8 cellular contexts compared by ENCODE assay signal in genomic region chr10:31133628-31134302, GRCh38.
DNase-seq lines count a peak whose midpoint lies in the region; ATAC-seq and TF ChIP-seq lines count a peak whose summit lies in the region.

No MANE protein-coding gene starts in this region.

- POLR2A ChIA-PET in PC-3 (lab: Charles Lee; ENCODE audit: unreplicated experiment) = no interaction called here

- no peaks in the 10 kb centered on the region for H3K27me3 ChIP-seq in colonic mucosa
- no peaks in the 10 kb centered on the region for H3K27me3 ChIP-seq in PC-3 (ENCODE audit: low read length)

- peak overlapping the region; percentile 56 for H3K27ac ChIP-seq in colonic mucosa
- H3K27ac ChIP-seq in PC-3 (ENCODE audit: low read length) = no peak overlapping the region

- no peak overlapping the region for H3K4me2 ChIP-seq in PC-3 (ENCODE audit: low read length)

- no peaks in the 10 kb centered on the region for H3K79me2 ChIP-seq in PC-3 (ENCODE audit: low read length)

- BruUV-seq in PC-3 (replicated peaks; lab: Mats Ljungman, UMichigan) = no TSS peak

- TF ChIP-seq CTCF in colonic mucosa (IDR thresholded peaks at IDR 0.05) = no peak
- TF ChIP-seq CTCF in PC-3 (conservative IDR thresholded peaks at IDR 0.05; ENCODE audit: low read depth, low read length) = no peak

- peak overlapping the region in 1 of 2 donors; percentile 70 for H3K9ac ChIP-seq in colonic mucosa (ENCODE audit: low read depth in 2 of 2, low read length in 2 of 2)
- no peak overlapping the region for H3K9ac ChIP-seq in PC-3 (ENCODE audit: low read length)

- H3K36me3 ChIP-seq in colonic mucosa = no peaks in the 10 kb centered on the region
- H3K36me3 ChIP-seq in PC-3 (ENCODE audit: low read depth, low read length) = no peaks in the 10 kb centered on the region

- H3K9me3 ChIP-seq in colonic mucosa = no peaks in the 10 kb centered on the region
- no peaks in the 10 kb centered on the region for H3K9me3 ChIP-seq in PC-3 (ENCODE audit: low read length)

- no peak overlapping the region for H2AFZ ChIP-seq in PC-3 (ENCODE audit: low read length)

- peak; percentile 40 for DNase-seq in DMS79 (lab: John Stamatoyannopoulos, UW)
- DNase-seq in NCI-H2081 (lab: John Stamatoyannopoulos, UW) = peak; percentile 64 to 69
- DNase-seq in activated CD4-positive, alpha-beta T cell treated with anti-CD3 and anti-CD28 coated beads, Interleukin-2, amount 10 ng/mL, durations not matched to agents 24 days and 14 days = peak; percentile 85
- DNase-seq in colonic mucosa = peak; percentile 86
- DNase-seq in left colon = peak; percentile 79 to 83
- DNase-seq in stimulated activated CD4-positive, alpha-beta T cell treated with anti-CD3 and anti-CD28 coated beads, Interleukin-1b, Interleukin-23, amount 100 ng/mL, for 24 hours (ENCODE audit: low read depth in 4 of 4, low spot score in 1 of 4) = peak; percentile 38 to 69 (median 64)
- no peak for DNase-seq in PC-3

- peak overlapping the region; percentile 98 for H3K27ac Mint-ChIP-seq in activated CD4-positive, alpha-beta T cell treated with anti-CD3 and anti-CD28 coated beads, Interleukin-2, amount 10 ng/mL, durations not matched to agents 24 days and 14 days

- H3K4me1 Mint-ChIP-seq in activated CD4-positive, alpha-beta T cell treated with anti-CD3 and anti-CD28 coated beads, Interleukin-2, amount 10 ng/mL, durations not matched to agents 24 days and 14 days = peaks cover 43% of the 10 kb centered on the region

- peak; percentile 49 for ATAC-seq in GM21825 (IDR thresholded peaks at IDR 0.05; ENCODE audit: unreplicated experiment)
- peak; percentile 90 for ATAC-seq in left colon
- ATAC-seq in PC-3 = no peak

- no peaks in the 10 kb centered on the region for H4K20me1 ChIP-seq in PC-3 (ENCODE audit: low read length)

- H3K4me3 Mint-ChIP-seq in activated CD4-positive, alpha-beta T cell treated with anti-CD3 and anti-CD28 coated beads, Interleukin-2, amount 10 ng/mL, durations not matched to agents 24 days and 14 days = peak overlapping the region; percentile 87

- no peaks in the 10 kb centered on the region for H3K27me3 Mint-ChIP-seq in activated CD4-positive, alpha-beta T cell treated with anti-CD3 and anti-CD28 coated beads, Interleukin-2, amount 10 ng/mL, durations not matched to agents 24 days and 14 days

- H3K4me3 ChIP-seq in colonic mucosa = peak overlapping the region; percentile 43
- no peak overlapping the region for H3K4me3 ChIP-seq in PC-3 (ENCODE audit: low read length)

- no peaks in the 10 kb centered on the region for H3K9me2 ChIP-seq in PC-3 (replicated peaks; ENCODE audit: low read length)

- intact Hi-C loops in activated CD4-positive, alpha-beta T cell treated with anti-CD3 and anti-CD28 coated beads, Interleukin-2, amount 10 ng/mL, durations not matched to agents 24 days and 14 days (cut with micrococcal nuclease) = loop anchor here (1.0 to 10.0 kb wide), 9 partner anchors 7 to 699 kb away; partner anchors contain the start of gene MAP3K8
- intact Hi-C loops in colonic mucosa (cut with DNase I) = no loop called here
- intact Hi-C loops in left colon (cut with DNase I, micrococcal nuclease) = no loop called here
- intact Hi-C loops in PC-3 (cut with micrococcal nuclease) = loop anchor here (1.0 to 5.0 kb wide), 2 partner anchors 100 to 351 kb away; no protein-coding TSS in a partner anchor

- H3K4me1 ChIP-seq in colonic mucosa = peaks cover 5% of the 10 kb centered on the region
- H3K4me1 ChIP-seq in PC-3 (ENCODE audit: insufficient read depth, low read length) = peaks cover 11% of the 10 kb centered on the region; the same call in 1 of the 2 replicates

- no peaks in the 10 kb centered on the region for H3K36me3 Mint-ChIP-seq in activated CD4-positive, alpha-beta T cell treated with anti-CD3 and anti-CD28 coated beads, Interleukin-2, amount 10 ng/mL, durations not matched to agents 24 days and 14 days (ENCODE audit: low read depth)

- no peaks in the 10 kb centered on the region for H3F3A ChIP-seq in PC-3 (ENCODE audit: low read length, unreplicated experiment)

- CTCF ChIA-PET in PC-3 (lab: Charles Lee) = interaction anchor here (0.6 kb wide), 1 partner anchor 102 kb away, joined by 6 read pairs; the partner anchor contains the start of gene ZNF438

- no peaks in the 10 kb centered on the region for H3K9me3 Mint-ChIP-seq in activated CD4-positive, alpha-beta T cell treated with anti-CD3 and anti-CD28 coated beads, Interleukin-2, amount 10 ng/mL, durations not matched to agents 24 days and 14 days

Comparison
In these comparisons a context has a peak if more than half of its experiments do, and no peak if none do; other contexts are left out.
1. intact Hi-C loops: an anchor here in activated CD4-positive, alpha-beta T cell treated with anti-CD3 and anti-CD28 coated beads, Interleukin-2, amount 10 ng/mL, durations not matched to agents 24 days and 14 days (1.0 to 10.0 kb wide) and PC-3 (1.0 to 5.0 kb wide); none called in colonic mucosa and left colon.